2 cellular contexts compared by ENCODE assay signal in genomic region chr1:61692155-61692783, GRCh38.
TF ChIP-seq lines count a peak whose summit lies in the region.

No MANE protein-coding gene starts in this region.

TF ChIP-seq in A549, 52 proteins besides CTCF, POLR2A, EP300 and RAD21:
- TF ChIP-seq RCOR1 (IDR thresholded peaks at IDR 0.05; ENCODE audit: low read depth, low read length) (no peak), JUNB (IDR thresholded peaks at IDR 0.05) (peak; percentile 51), MAFK (IDR thresholded peaks at IDR 0.05; ENCODE audit: partially characterized antibody) (peak; percentile 25), FOSL2 (IDR thresholded peaks at IDR 0.05) (peak; percentile 26; the same call in 1 of the 2 replicates), FOSL2 (CRISPR knock-in tag; IDR thresholded peaks at IDR 0.05) (peak; percentile 70), USF2 (IDR thresholded peaks at IDR 0.05) (no peak)
TF ChIP-seq in A549: peak in this region for 3.

TF ChIP-seq in K562, 482 proteins besides CTCF, POLR2A, EP300 and RAD21 (continued from another document):
- TF ChIP-seq RBM34 (IDR thresholded peaks at IDR 0.05; ENCODE audit: borderline replicate concordance, insufficient read depth, low read length) (no peak), HINFP (tag; conservative IDR thresholded peaks at IDR 0.05; ENCODE audit: low read depth) (no peak), ZNF384 (IDR thresholded peaks at IDR 0.05; ENCODE audit: low read depth, low read length) (no peak), ZNF696 (CRISPR knock-in tag; conservative IDR thresholded peaks at IDR 0.05) (no peak), TOE1 (IDR thresholded peaks at IDR 0.05; ENCODE audit: borderline replicate concordance) (no peak), TOE1 (CRISPR knock-in tag; IDR thresholded peaks at IDR 0.05; ENCODE audit: borderline replicate concordance, low read depth) (no peak), ARHGAP35 (IDR thresholded peaks at IDR 0.05; ENCODE audit: partially characterized antibody) (peak; percentile 30), NFYB (IDR thresholded peaks at IDR 0.05; ENCODE audit: extremely low read depth, insufficient read length) (no peak), ZNF512 (tag; IDR thresholded peaks at IDR 0.05) (peak; percentile 84), CUX1 (CRISPR knock-in tag; IDR thresholded peaks at IDR 0.05) (no peak), CHD4 (IDR thresholded peaks at IDR 0.05; ENCODE audit: insufficient read depth, insufficient replicate concordance, low read depth, low read length, poor library complexity, severe bottlenecking) (no peak), SMAD3 (CRISPR knock-in tag; conservative IDR thresholded peaks at IDR 0.05) (no peak), EP400 (IDR thresholded peaks at IDR 0.05) (no peak), MTA1 (IDR thresholded peaks at IDR 0.05; ENCODE audit: borderline replicate concordance) (0 out of 2 replicates have a peak, but pooled peaks have one; percentile 33), SMARCA4 (IDR thresholded peaks at IDR 0.05) (0 out of 2 replicates have a peak, but pooled peaks have one; percentile 16), U2AF1 (optimal IDR thresholded peaks at IDR 0.05; ENCODE audit: low read depth, low read length) (peak; percentile 17), NR3C1 (CRISPR knock-in tag; IDR thresholded peaks at IDR 0.05) (no peak), ATF3 (IDR thresholded peaks at IDR 0.05) (peak; percentile 31), ATF3 (CRISPR knock-in tag; conservative IDR thresholded peaks at IDR 0.05) (no peak)
